ENCODE assay signal across 12 cellular contexts in genomic region chr15:101092186-101092866, GRCh38.
DNase-seq lines count a peak whose midpoint lies in the region; ATAC-seq and TF ChIP-seq lines count a peak whose summit lies in the region.
"Had no signal": no experiment of that assay in that cellular context is flagged by ENCODE, and none has a peak within 500 bp of the region (broad histone marks: within the 10 kb centered on the region; RNA-seq: fewer than 3 reads in every experiment).

No MANE protein-coding gene starts in this region.

- no peaks in the 10 kb centered on the region for H3K9me3 ChIP-seq in SJCRH30 (replicated peaks)
- no peaks in the 10 kb centered on the region for H3K9me3 ChIP-seq in testis

- H3K27ac Mint-ChIP-seq in mesothelial cell of epicardium = peak overlapping the region; percentile 50

- H3K4me1 ChIP-seq in SJCRH30 = peaks cover 18% of the 10 kb centered on the region
- peaks cover 49% of the 10 kb centered on the region for H3K4me1 ChIP-seq in testis

- intact Hi-C loops in testis (cut with DNase I; ENCODE audit: low total_unique reads) = no loop called here

- H3K27ac ChIP-seq in SJCRH30 = peak overlapping the region; percentile 50
- peak overlapping the region; percentile 74 to 75 for H3K27ac ChIP-seq in testis
- H3K27ac ChIP-seq: cardiac muscle cell had no signal

- H3K4me1 Mint-ChIP-seq in mesothelial cell of epicardium = peaks cover 6% of the 10 kb centered on the region

- H3K27me3 Mint-ChIP-seq in mesothelial cell of epicardium (ENCODE audit: low read depth) = peaks cover 7% of the 10 kb centered on the region

- H3K9me3 Mint-ChIP-seq in mesothelial cell of epicardium = peaks cover 4% of the 10 kb centered on the region
- H3K9me3 Mint-ChIP-seq: stimulated activated naive CD8-positive, alpha-beta T cell treated with anti-CD3 and anti-CD28 coated beads, Interleukin-15, amount 100 ng/mL, for 72 hours had no signal

- DNase-seq in SJCRH30 = no peak
- peak; percentile 6 for DNase-seq in dedifferentiated amniotic fluid mesenchymal stem cell (ENCODE audit: extremely low spot score)
- no peak for DNase-seq in mesothelial cell of epicardium (ENCODE audit: low spot score in 2 of 2, unreplicated experiment in 2 of 2)
- no peak for DNase-seq in testis
- DNase-seq in ecto neural progenitor cell (ENCODE audit: low spot score) = no peak
- no peak for DNase-seq in activated CD4-positive, alpha-beta T cell treated with anti-CD3 and anti-CD28 coated beads for 48 hours
- DNase-seq: activated CD4-positive, alpha-beta T cell treated with anti-CD3 and anti-CD28 coated beads, Interleukin-2, amount 50 U/mL, for 1 hour; Calu3; NCI-H2171 treated with DMSO at 0.1 percent for 48 hours; stimulated activated naive CD8-positive, alpha-beta T cell treated with anti-CD3 and anti-CD28 coated beads, Interleukin-15, amount 100 ng/mL, for 72 hours had no signal

- 56 to 73% methylated on average over 5 to 10 of the region's 10 CpGs for WGBS in testis, 2 donors

- TF ChIP-seq CTCF in mesothelial cell of epicardium (IDR thresholded peaks at IDR 0.05; ENCODE audit: unreplicated experiment) (no peak), testis (IDR thresholded peaks at IDR 0.05) (no peak)

- no peak overlapping the region for H3K4me3 Mint-ChIP-seq in mesothelial cell of epicardium
- H3K4me3 Mint-ChIP-seq: stimulated activated naive CD8-positive, alpha-beta T cell treated with anti-CD3 and anti-CD28 coated beads, Interleukin-15, amount 100 ng/mL, for 72 hours had no signal

- ATAC-seq in GM18858 (IDR thresholded peaks at IDR 0.05; ENCODE audit: unreplicated experiment) = no peak
- ATAC-seq: stimulated activated naive CD8-positive, alpha-beta T cell treated with anti-CD3 and anti-CD28 coated beads, Interleukin-15, amount 100 ng/mL, for 72 hours had no signal

- no peak for TF ChIP-seq POLR2A in testis (IDR thresholded peaks at IDR 0.05)

- H3K27me3 ChIP-seq in SJCRH30 = no peaks in the 10 kb centered on the region
- no peaks in the 10 kb centered on the region for H3K27me3 ChIP-seq in testis
- H3K27me3 ChIP-seq: cardiac muscle cell had no signal

- H3K36me3 ChIP-seq in SJCRH30 (no peaks in the 10 kb centered on the region), testis (ENCODE audit: low read depth, missing control alignments) (no peaks in the 10 kb centered on the region)
- H3K36me3 ChIP-seq: cardiac muscle cell had no signal

- H3K36me3 Mint-ChIP-seq in mesothelial cell of epicardium = no peaks in the 10 kb centered on the region

- H3K4me3 ChIP-seq in SJCRH30 (no peak overlapping the region), testis (no peak overlapping the region)
- H3K4me3 ChIP-seq: cardiac muscle cell had no signal
